1 cellular context compared by ENCODE assay signal in genomic region chr14:20332946-20333782, GRCh38.
A peak's percentile ranks its signal among the peaks of the same experiment; 100 is the strongest.
TF ChIP-seq lines count a peak whose summit lies in the region.

Gene CCNB1IP1 (minus strand): TSS chr14:20333279. CDS start chr14:20316523, 16,756 bp downstream.

TF ChIP-seq in HepG2, 621 proteins besides CTCF, POLR2A, EP300 and RAD21 (continued from another document and continues in another):
- peak; percentile 79 for TF ChIP-seq ZNF605 (CRISPR knock-in tag; IDR thresholded peaks at IDR 0.05)
- TF ChIP-seq HINFP (CRISPR knock-in tag; IDR thresholded peaks at IDR 0.05; ENCODE audit: low read depth) = no peak
- TF ChIP-seq LRRFIP1 (CRISPR knock-in tag; conservative IDR thresholded peaks at IDR 0.05) = no peak
- TF ChIP-seq, protein P1, sequence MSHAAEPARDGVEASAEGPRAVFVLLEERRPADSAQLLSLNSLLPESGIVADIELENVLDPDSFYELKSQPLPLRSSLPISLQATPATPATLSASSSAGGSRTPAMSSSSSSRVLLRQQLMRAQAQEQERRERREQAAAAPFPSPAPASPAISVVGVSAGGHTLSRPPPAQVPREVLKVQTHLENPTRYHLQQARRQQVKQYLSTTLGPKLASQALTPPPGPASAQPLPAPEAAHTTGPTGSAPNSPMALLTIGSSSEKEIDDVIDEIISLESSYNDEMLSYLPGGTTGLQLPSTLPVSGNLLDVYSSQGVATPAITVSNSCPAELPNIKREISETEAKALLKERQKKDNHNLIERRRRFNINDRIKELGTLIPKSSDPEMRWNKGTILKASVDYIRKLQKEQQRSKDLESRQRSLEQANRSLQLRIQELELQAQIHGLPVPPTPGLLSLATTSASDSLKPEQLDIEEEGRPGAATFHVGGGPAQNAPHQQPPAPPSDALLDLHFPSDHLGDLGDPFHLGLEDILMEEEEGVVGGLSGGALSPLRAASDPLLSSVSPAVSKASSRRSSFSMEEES (CRISPR knock-in tag; IDR thresholded peaks at IDR 0.05) = no peak
- TF ChIP-seq GFI1 (CRISPR knock-in tag; IDR thresholded peaks at IDR 0.05; ENCODE audit: borderline replicate concordance) = no peak
- no peak for TF ChIP-seq ELK4 (CRISPR knock-in tag; IDR thresholded peaks at IDR 0.05; ENCODE audit: borderline replicate concordance)
- TF ChIP-seq ZNF414 (CRISPR knock-in tag; IDR thresholded peaks at IDR 0.05) = no peak
- TF ChIP-seq ZNF740 (CRISPR knock-in tag; IDR thresholded peaks at IDR 0.05) = no peak
- TF ChIP-seq ELF4 (CRISPR knock-in tag; IDR thresholded peaks at IDR 0.05; ENCODE audit: borderline replicate concordance) = peak; percentile 95
- no peak for TF ChIP-seq HCFC1 (IDR thresholded peaks at IDR 0.05; ENCODE audit: low read depth, low read length)
- TF ChIP-seq, protein P2, sequence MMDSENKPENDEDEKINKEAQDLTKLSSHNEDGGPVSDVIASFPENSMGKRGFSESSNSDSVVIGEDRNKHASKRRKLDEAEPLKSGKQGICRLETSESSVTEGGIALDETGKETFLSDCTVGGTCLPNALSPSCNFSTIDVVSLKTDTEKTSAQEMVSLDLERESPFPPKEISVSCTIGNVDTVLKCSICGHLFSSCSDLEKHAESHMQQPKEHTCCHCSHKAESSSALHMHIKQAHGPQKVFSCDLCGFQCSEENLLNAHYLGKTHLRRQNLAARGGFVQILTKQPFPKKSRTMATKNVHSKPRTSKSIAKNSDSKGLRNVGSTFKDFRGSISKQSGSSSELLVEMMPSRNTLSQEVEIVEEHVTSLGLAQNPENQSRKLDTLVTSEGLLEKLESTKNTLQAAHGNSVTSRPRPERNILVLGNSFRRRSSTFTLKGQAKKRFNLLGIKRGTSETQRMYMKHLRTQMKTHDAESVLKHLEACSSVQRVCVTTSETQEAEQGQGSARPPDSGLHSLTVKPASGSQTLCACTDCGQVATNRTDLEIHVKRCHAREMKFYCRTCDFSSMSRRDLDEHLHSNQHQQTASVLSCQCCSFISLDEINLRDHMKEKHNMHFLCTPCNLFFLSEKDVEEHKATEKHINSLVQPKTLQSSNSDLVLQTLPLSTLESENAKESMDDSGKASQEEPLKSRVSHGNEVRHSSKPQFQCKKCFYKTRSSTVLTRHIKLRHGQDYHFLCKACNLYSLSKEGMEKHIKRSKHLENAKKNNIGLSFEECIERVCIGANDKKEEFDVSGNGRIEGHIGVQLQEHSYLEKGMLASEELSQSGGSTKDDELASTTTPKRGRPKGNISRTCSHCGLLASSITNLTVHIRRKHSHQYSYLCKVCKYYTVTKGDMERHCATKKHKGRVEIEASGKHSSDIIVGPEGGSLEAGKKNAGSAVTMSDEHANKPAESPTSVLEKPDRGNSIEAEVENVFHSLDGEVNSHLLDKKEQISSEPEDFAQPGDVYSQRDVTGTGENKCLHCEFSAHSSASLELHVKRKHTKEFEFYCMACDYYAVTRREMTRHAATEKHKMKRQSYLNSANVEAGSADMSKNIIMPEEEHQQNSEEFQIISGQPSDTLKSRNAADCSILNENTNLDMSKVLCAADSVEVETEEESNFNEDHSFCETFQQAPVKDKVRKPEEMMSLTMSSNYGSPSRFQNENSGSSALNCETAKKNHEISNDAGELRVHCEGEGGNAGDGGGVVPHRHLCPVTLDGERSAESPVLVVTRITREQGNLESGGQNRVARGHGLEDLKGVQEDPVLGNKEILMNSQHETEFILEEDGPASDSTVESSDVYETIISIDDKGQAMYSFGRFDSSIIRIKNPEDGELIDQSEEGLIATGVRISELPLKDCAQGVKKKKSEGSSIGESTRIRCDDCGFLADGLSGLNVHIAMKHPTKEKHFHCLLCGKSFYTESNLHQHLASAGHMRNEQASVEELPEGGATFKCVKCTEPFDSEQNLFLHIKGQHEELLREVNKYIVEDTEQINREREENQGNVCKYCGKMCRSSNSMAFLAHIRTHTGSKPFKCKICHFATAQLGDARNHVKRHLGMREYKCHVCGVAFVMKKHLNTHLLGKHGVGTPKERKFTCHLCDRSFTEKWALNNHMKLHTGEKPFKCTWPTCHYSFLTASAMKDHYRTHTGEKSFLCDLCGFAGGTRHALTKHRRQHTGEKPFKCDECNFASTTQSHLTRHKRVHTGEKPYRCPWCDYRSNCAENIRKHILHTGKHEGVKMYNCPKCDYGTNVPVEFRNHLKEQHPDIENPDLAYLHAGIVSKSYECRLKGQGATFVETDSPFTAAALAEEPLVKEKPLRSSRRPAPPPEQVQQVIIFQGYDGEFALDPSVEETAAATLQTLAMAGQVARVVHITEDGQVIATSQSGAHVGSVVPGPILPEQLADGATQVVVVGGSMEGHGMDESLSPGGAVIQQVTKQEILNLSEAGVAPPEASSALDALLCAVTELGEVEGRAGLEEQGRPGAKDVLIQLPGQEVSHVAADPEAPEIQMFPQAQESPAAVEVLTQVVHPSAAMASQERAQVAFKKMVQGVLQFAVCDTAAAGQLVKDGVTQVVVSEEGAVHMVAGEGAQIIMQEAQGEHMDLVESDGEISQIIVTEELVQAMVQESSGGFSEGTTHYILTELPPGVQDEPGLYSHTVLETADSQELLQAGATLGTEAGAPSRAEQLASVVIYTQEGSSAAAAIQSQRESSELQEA (CRISPR knock-in tag; IDR thresholded peaks at IDR 0.05; ENCODE audit: not compliant biosample characterization) = peak; percentile 75
- TF ChIP-seq ZNF660 (CRISPR knock-in tag; IDR thresholded peaks at IDR 0.05; ENCODE audit: borderline replicate concordance, low read depth) = no peak
- TF ChIP-seq, protein P3, sequence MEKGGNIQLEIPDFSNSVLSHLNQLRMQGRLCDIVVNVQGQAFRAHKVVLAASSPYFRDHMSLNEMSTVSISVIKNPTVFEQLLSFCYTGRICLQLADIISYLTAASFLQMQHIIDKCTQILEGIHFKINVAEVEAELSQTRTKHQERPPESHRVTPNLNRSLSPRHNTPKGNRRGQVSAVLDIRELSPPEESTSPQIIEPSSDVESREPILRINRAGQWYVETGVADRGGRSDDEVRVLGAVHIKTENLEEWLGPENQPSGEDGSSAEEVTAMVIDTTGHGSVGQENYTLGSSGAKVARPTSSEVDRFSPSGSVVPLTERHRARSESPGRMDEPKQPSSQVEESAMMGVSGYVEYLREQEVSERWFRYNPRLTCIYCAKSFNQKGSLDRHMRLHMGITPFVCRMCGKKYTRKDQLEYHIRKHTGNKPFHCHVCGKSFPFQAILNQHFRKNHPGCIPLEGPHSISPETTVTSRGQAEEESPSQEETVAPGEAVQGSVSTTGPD (CRISPR knock-in tag; IDR thresholded peaks at IDR 0.05) = no peak
- TF ChIP-seq CEBPG (CRISPR knock-in tag; IDR thresholded peaks at IDR 0.05) = peak; percentile 88
- TF ChIP-seq ZNF263 (CRISPR knock-in tag; IDR thresholded peaks at IDR 0.05) = no peak
- TF ChIP-seq AKNA (CRISPR knock-in tag; IDR thresholded peaks at IDR 0.05; ENCODE audit: borderline replicate concordance) = no peak
- TF ChIP-seq SIX4 (CRISPR knock-in tag; IDR thresholded peaks at IDR 0.05) = no peak
- no peak for TF ChIP-seq KLF11 (CRISPR knock-in tag; IDR thresholded peaks at IDR 0.05)
- TF ChIP-seq, protein P4, sequence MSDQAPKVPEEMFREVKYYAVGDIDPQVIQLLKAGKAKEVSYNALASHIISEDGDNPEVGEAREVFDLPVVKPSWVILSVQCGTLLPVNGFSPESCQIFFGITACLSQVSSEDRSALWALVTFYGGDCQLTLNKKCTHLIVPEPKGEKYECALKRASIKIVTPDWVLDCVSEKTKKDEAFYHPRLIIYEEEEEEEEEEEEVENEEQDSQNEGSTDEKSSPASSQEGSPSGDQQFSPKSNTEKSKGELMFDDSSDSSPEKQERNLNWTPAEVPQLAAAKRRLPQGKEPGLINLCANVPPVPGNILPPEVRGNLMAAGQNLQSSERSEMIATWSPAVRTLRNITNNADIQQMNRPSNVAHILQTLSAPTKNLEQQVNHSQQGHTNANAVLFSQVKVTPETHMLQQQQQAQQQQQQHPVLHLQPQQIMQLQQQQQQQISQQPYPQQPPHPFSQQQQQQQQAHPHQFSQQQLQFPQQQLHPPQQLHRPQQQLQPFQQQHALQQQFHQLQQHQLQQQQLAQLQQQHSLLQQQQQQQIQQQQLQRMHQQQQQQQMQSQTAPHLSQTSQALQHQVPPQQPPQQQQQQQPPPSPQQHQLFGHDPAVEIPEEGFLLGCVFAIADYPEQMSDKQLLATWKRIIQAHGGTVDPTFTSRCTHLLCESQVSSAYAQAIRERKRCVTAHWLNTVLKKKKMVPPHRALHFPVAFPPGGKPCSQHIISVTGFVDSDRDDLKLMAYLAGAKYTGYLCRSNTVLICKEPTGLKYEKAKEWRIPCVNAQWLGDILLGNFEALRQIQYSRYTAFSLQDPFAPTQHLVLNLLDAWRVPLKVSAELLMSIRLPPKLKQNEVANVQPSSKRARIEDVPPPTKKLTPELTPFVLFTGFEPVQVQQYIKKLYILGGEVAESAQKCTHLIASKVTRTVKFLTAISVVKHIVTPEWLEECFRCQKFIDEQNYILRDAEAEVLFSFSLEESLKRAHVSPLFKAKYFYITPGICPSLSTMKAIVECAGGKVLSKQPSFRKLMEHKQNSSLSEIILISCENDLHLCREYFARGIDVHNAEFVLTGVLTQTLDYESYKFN (CRISPR knock-in tag; conservative IDR thresholded peaks at IDR 0.05) = peak; percentile 86
- no peak for TF ChIP-seq MTA3 (CRISPR knock-in tag; IDR thresholded peaks at IDR 0.05)
- TF ChIP-seq ZNF430 (CRISPR knock-in tag; IDR thresholded peaks at IDR 0.05) = peak; percentile 72; the same call in 1 of the 2 replicates
- TF ChIP-seq RBAK (CRISPR knock-in tag; IDR thresholded peaks at IDR 0.05) = no peak
- TF ChIP-seq RARA (CRISPR knock-in tag; IDR thresholded peaks at IDR 0.05) = no peak
- no peak for TF ChIP-seq DNMT1 (CRISPR knock-in tag; IDR thresholded peaks at IDR 0.05)
